ENCODE assay signal across 12 cellular contexts in the genomic region with DNA sequence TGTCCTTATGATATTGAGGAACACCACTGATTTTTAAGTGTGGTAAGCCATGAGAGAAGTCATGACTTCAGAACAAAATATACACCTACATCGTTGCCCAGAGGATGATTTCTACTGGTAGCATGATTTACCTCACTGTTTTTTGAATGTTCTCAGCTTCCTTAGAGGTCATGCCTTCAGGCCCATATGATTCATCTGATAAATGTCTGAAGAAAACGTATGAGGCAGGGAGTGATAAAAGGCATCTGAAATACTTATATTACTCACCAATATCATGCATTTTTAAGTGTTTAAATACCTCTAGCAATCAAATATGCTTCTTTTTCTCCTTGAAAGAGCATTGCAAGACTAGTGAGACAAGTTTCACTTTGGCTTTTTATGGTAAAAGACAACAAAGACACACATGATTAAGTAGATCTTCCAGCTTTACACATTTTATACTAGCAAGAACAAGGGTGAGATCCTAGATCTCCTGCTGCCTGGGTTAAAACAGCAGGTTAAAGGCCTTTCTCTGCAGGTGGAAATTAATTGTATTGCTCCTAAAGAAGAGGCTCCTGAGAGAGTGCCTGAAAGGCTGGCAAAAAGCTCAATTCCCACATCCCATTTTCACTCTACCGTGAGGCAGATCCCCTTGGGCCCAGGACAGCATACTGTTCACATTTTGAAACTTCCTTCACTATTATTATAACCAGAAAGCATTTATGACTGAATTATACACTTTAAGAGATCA.
DNase-seq lines count a peak whose midpoint lies in the region; ATAC-seq, FAIRE-seq and TF ChIP-seq lines count a peak whose summit lies in the region.
"Had no signal": no experiment of that assay in that cellular context is flagged by ENCODE, and none has a peak within 500 bp of the region (broad histone marks: within the 10 kb centered on the region; RNA-seq: fewer than 3 reads in every experiment).

No MANE protein-coding gene starts in this region.

- H3K27me3 Mint-ChIP-seq in type B pancreatic cell = no peaks in the 10 kb centered on the region
- no peaks in the 10 kb centered on the region for H3K27me3 Mint-ChIP-seq in activated T-cell treated with anti-CD3 and anti-CD28 coated beads, Interleukin-2, amount 50 U/mL, for 72 hours (ENCODE audit: low read depth)

- H3K4me3 Mint-ChIP-seq in type B pancreatic cell = peak overlapping the region; percentile 46
- no peak overlapping the region for H3K4me3 Mint-ChIP-seq in activated T-cell treated with anti-CD3 and anti-CD28 coated beads, Interleukin-2, amount 50 U/mL, for 72 hours

- H3K4me1 Mint-ChIP-seq in type B pancreatic cell (ENCODE audit: unreplicated experiment) = peaks cover 15% of the 10 kb centered on the region
- H3K4me1 Mint-ChIP-seq in activated T-cell treated with anti-CD3 and anti-CD28 coated beads, Interleukin-2, amount 50 U/mL, for 72 hours (ENCODE audit: low read depth) = no peaks in the 10 kb centered on the region

- in situ Hi-C loops in SK-MEL-5 (cut with HindIII; ENCODE audit: low pct_unique_long_range_greater_than_20kb, low sequenced_read_pairs) = no loop called here

- no peaks in the 10 kb centered on the region for H3K27me3 ChIP-seq in H7 (ENCODE audit: control insufficient read depth, insufficient read depth, low read length)
- H3K27me3 ChIP-seq: stomach had no signal

- FAIRE-seq in D721Med (lab: Jason Lieb, UNC) = no peak

- H3K27ac Mint-ChIP-seq in type B pancreatic cell = peak overlapping the region; percentile 84
- no peak overlapping the region for H3K27ac Mint-ChIP-seq in activated T-cell treated with anti-CD3 and anti-CD28 coated beads, Interleukin-2, amount 50 U/mL, for 72 hours

- H3K36me3 Mint-ChIP-seq in type B pancreatic cell = no peaks in the 10 kb centered on the region
- H3K36me3 Mint-ChIP-seq in activated T-cell treated with anti-CD3 and anti-CD28 coated beads, Interleukin-2, amount 50 U/mL, for 72 hours (ENCODE audit: insufficient read depth in 2 of 2) = peaks cover 0 to 2% of the 10 kb centered on the region in 2 donors

- no peak for ATAC-seq in HG03039 (IDR thresholded peaks at IDR 0.05; ENCODE audit: unreplicated experiment)
- no peak for ATAC-seq in activated T-cell treated with anti-CD3 and anti-CD28 coated beads, Interleukin-2, amount 50 U/mL, for 72 hours (replicated peaks in 1 of 2)
- ATAC-seq: left ventricle myocardium superior had no signal

- H3K36me3 ChIP-seq in H7 (replicated peaks; ENCODE audit: control insufficient read depth, insufficient read depth, low read length) = no peaks in the 10 kb centered on the region
- H3K36me3 ChIP-seq: stomach had no signal

- TF ChIP-seq CTCF in fibroblast of the aortic adventitia (IDR thresholded peaks at IDR 0.05; ENCODE audit: insufficient read depth, low read length) (no peak), type B pancreatic cell (conservative IDR thresholded peaks at IDR 0.05) (no peak), D721Med (IDR thresholded peaks at IDR 0.05; ENCODE audit: insufficient read depth, missing control alignments) (no peak)

- no peak overlapping the region for H3K4me3 ChIP-seq in H7 (ENCODE audit: insufficient read depth, low read depth, low read length)
- H3K4me3 ChIP-seq in fibroblast of the aortic adventitia (ENCODE audit: low read depth, low read length) = no peak overlapping the region
- H3K4me3 ChIP-seq: stomach had no signal

- DNase-seq in H7 (peak; percentile 19), SK-MEL-5 (ENCODE audit: low read depth, low spot score) (peak; percentile 35), fibroblast of the aortic adventitia (ENCODE audit: low read depth) (peak; percentile 70), type B pancreatic cell (ENCODE audit: extremely low spot score, unreplicated experiment) (no peak), D721Med (ENCODE audit: insufficient read length, low spot score) (no peak)
- DNase-seq in activated T-cell treated with anti-CD3 and anti-CD28 coated beads, Interleukin-2, amount 50 U/mL, for 72 hours = no peak
- DNase-seq: glutamatergic neuron, left ventricle myocardium superior, MM.1S, NCI-H524, stomach had no signal

- peaks cover 9% of the 10 kb centered on the region for H3K9me3 Mint-ChIP-seq in type B pancreatic cell
- peaks cover 3 to 4% of the 10 kb centered on the region in 2 donors for H3K9me3 Mint-ChIP-seq in activated T-cell treated with anti-CD3 and anti-CD28 coated beads, Interleukin-2, amount 50 U/mL, for 72 hours

Comparison
In these comparisons a context has a peak if more than half of its experiments do, and no peak if none do; other contexts are left out.
1. DNase-seq: peak in H7 (single experiment), SK-MEL-5 (single experiment) and fibroblast of the aortic adventitia (single experiment); none in type B pancreatic cell (single experiment), activated T-cell treated with anti-CD3 and anti-CD28 coated beads, Interleukin-2, amount 50 U/mL, for 72 hours (0 of 2) and D721Med (single experiment).